In the genomic region with DNA sequence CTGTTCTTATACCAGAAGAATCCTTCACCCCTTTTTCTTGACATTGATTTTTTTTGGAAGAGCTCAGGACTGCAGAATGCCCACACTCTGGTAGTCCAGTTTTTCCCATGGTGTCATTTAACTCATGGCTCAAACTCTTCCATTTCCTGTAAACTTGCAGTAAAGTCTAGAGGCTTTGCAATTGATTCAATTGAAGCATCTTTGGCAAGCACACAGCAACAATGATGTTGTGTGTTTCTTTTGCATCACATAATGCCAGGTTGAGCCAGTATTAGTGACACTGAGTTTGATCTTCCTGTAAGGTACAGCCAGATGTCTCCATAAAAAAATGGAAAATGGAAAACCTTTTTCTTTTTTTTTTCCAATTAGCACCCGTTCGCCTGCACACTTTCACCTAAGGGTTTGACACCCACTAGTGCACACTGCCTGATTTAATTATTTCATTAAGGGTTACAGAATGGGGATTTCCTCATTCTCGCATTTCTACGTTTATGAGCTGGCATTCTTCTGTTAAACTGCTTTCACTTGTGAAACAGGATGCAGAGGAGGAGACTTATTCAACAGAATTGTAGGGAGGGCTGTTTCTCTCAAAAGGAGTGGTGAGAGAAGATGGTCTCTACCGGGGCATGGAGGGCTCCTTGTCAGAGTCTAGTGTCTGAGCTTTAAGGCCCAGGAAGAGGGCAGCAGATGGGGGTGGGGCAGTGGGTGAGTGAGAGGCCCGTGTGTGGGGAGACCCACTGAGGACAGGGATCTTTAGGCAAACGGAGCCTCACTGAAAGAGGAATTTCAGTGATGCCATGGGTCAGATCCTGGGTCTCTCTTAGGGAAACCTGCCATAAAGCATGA, we compare ENCODE assay signal across 9 cellular contexts. TPM values are rescaled to one million over a fixed set of nuclear protein-coding genes. Genes with fewer than 3 reads are reported as not detected.
DNase-seq lines count a peak whose midpoint lies in the region; TF ChIP-seq lines count a peak whose summit lies in the region.
"Had no signal": no experiment of that assay in that cellular context is flagged by ENCODE, and none has a peak within 500 bp of the region (broad histone marks: within the 10 kb centered on the region; RNA-seq: fewer than 3 reads in every experiment).

No MANE protein-coding gene starts in this region.

- no peak overlapping the region for H2BK120ac ChIP-seq in mesendoderm (ENCODE audit: low read depth, low read length)

- no peak overlapping the region for H4K8ac ChIP-seq in mesendoderm (ENCODE audit: low read depth, low read length)

- in situ Hi-C loops in GM13976 (cut with MboI; ENCODE audit: low sequenced_read_pairs, unreplicated experiment), result no loop called here

- H2AK5ac ChIP-seq in mesendoderm (ENCODE audit: low read length), result no peak overlapping the region

- H4K5ac ChIP-seq in mesendoderm (ENCODE audit: low read length), result no peak overlapping the region

- no CpG with 5 or more reads among the region's 7 CpGs for WGBS in mesendoderm (ENCODE audit: extremely low coverage, insufficient coverage, low lambda C conversion rate)

- no peak overlapping the region for H3K23ac ChIP-seq in mesendoderm (ENCODE audit: low read length)

- no peaks in the 10 kb centered on the region for H3K36me3 Mint-ChIP-seq in activated naive CD8-positive, alpha-beta T cell

- peaks cover 28% of the 10 kb centered on the region for H3K4me1 Mint-ChIP-seq in activated naive CD8-positive, alpha-beta T cell (ENCODE audit: low read depth)

- no peaks in the 10 kb centered on the region for H3K27me3 ChIP-seq in mesendoderm (ENCODE audit: insufficient read depth, low read length, poor library complexity)

- peaks cover under 1% of the 10 kb centered on the region for H3K79me1 ChIP-seq in mesendoderm (ENCODE audit: low read length)

- no peak overlapping the region for H2BK15ac ChIP-seq in mesendoderm (replicated peaks; ENCODE audit: low read depth)

- DNase-seq in AML-193 (lab: John Stamatoyannopoulos, UW) (peak; percentile 83 to 91), HCEC 1CT (peak; percentile 60), mesendoderm (no peak), GM13976 (ENCODE audit: low spot score) (no peak), anterior cingulate cortex (lab: John Stamatoyannopoulos, UW) (no peak), SW 1271 (lab: John Stamatoyannopoulos, UW) (no peak), inferior parietal cortex (ENCODE audit: extremely low spot score) (no peak)
- DNase-seq: NCI-H1092 had no signal

- peaks cover 13% of the 10 kb centered on the region for H3K27me3 Mint-ChIP-seq in activated naive CD8-positive, alpha-beta T cell

- H3K9ac ChIP-seq in mesendoderm (ENCODE audit: low read length), result no peak overlapping the region

- peaks cover 8% of the 10 kb centered on the region for H3K79me2 ChIP-seq in mesendoderm (ENCODE audit: control insufficient read depth, insufficient read depth, low read length)

- peak overlapping the region; percentile 72 for H3K4me3 Mint-ChIP-seq in activated naive CD8-positive, alpha-beta T cell

- no peak overlapping the region for H3K4ac ChIP-seq in mesendoderm (ENCODE audit: low read depth, low read length)

- H3K4me1 ChIP-seq in mesendoderm (ENCODE audit: control insufficient read depth, low read depth, low read length), result peaks cover 11% of the 10 kb centered on the region

- no peak for TF ChIP-seq CTCF in GM13976 (IDR thresholded peaks at IDR 0.05; ENCODE audit: borderline replicate concordance, control extremely low read depth, extremely low read depth, insufficient read depth, missing control alignments)

- H3K18ac ChIP-seq in mesendoderm (ENCODE audit: low read length), result no peak overlapping the region

- no peak overlapping the region for H3K4me3 ChIP-seq in mesendoderm (ENCODE audit: low read length)

- H3K36me3 ChIP-seq in mesendoderm (ENCODE audit: control insufficient read depth, insufficient read depth, low read length), result no peaks in the 10 kb centered on the region

- peak overlapping the region; percentile 61 for H3K27ac Mint-ChIP-seq in activated naive CD8-positive, alpha-beta T cell

- peak overlapping the region; percentile 93 for H3K56ac ChIP-seq in mesendoderm (ENCODE audit: low read length)

- H3K4me2 ChIP-seq in mesendoderm (ENCODE audit: low read length), result no peak overlapping the region

- no peak overlapping the region for H3K27ac ChIP-seq in mesendoderm (ENCODE audit: low read depth, low read length)

- H3K9me3 Mint-ChIP-seq in activated naive CD8-positive, alpha-beta T cell (ENCODE audit: low read depth), result no peaks in the 10 kb centered on the region

- no peak overlapping the region for H2BK5ac ChIP-seq in mesendoderm (ENCODE audit: low read length)

RNA-seq across cellular contexts. Expression of gene S1PR3, which starts 2.2 kb away (rescaled TPM):
- polyA plus RNA-seq in mesendoderm (2013, experiment 1 of 2), result 7.0 TPM
- 7.0 TPM for polyA plus RNA-seq in mesendoderm (2013, experiment 2 of 2)

Comparison
In these comparisons a context has a peak if more than half of its experiments do, and no peak if none do; other contexts are left out.
1. DNase-seq: peak in AML-193 (2 of 2) and HCEC 1CT (single experiment); none in mesendoderm (single experiment), GM13976 (single experiment), anterior cingulate cortex (0 of 58), SW 1271 (0 of 2) and inferior parietal cortex (single experiment).